Comparison of ENCODE assay signal across 11 cellular contexts in the genomic region with DNA sequence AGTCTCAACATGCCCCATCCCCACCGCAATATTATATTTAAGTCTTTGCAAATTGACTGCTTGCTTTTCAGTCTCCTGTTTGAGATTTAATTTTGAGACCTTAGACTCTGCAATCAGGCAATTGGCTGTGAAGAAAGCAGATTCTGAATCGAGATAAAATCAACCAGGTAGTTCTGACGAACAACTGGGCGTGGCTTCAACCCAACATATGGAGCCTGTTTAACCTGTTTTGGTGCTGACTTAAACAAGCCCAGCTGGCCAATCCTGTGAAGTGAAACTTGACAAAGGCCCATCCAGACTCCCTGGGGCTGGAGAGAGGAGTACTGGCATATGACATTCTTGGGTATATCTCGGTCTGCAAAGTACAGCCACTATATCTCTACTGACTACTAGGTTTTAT. TPM values are rescaled to one million over a fixed set of nuclear protein-coding genes. Genes with fewer than 3 reads are reported as not detected.
DNase-seq lines count a peak whose midpoint lies in the region; ATAC-seq, FAIRE-seq and TF ChIP-seq lines count a peak whose summit lies in the region.
"Had no signal": no experiment of that assay in that cellular context is flagged by ENCODE, and none has a peak within 500 bp of the region (broad histone marks: within the 10 kb centered on the region; RNA-seq: fewer than 3 reads in every experiment).

No MANE protein-coding gene starts in this region.

- no peaks in the 10 kb centered on the region for H4K20me1 ChIP-seq in PC-9 (ENCODE audit: insufficient read depth)

- TF ChIP-seq RAD21 in Ishikawa (IDR thresholded peaks at IDR 0.05; ENCODE audit: low read depth): no peak

- no peak for FAIRE-seq in GM12892 (lab: Jason Lieb, UNC)
- FAIRE-seq: HTR-8/SVneo had no signal

- CTCF ChIA-PET in PC-9 (lab: Charles Lee): interaction anchor here (0.9 to 1.8 kb wide), 4 partner anchors 9 to 212 kb away, joined by 3 to 7 read pairs (median 5); no protein-coding TSS in a partner anchor

- H3K9me3 ChIP-seq in PC-9 (ENCODE audit: insufficient read depth, low read depth): peaks cover 14% of the 10 kb centered on the region
- H3K9me3 ChIP-seq in thyroid gland: no peaks in the 10 kb centered on the region

- TF ChIP-seq POLR2A in thyroid gland (IDR thresholded peaks at IDR 0.05): peak in 1 of 2 donors; percentile 19
- no peak for TF ChIP-seq POLR2A in GM12892 (IDR thresholded peaks at IDR 0.05; ENCODE audit: low read depth, low read length)

- H3K4me1 ChIP-seq in PC-9 (replicated peaks; ENCODE audit: insufficient read depth) (peaks cover 38% of the 10 kb centered on the region), thyroid gland (peaks cover 12 to 36% of the 10 kb centered on the region in 2 donors)

- no peaks in the 10 kb centered on the region for H3K9me2 ChIP-seq in PC-9 (ENCODE audit: insufficient read depth)

- H3K4me3 ChIP-seq in PC-9 (peak overlapping the region; percentile 18; the same call in 1 of the 2 replicates), thyroid gland (replicated peaks in 1 of 3) (no peak overlapping the region)

- H3K27ac ChIP-seq in PC-9: peak overlapping the region; percentile 65
- H3K27ac ChIP-seq in thyroid gland: peak overlapping the region; percentile 43 to 68 (median 58)

- DNase-seq in PC-9 (peak; percentile 95 to 100), iPS-NIHi11 (ENCODE audit: low spot score) (peak; percentile 77), thyroid gland (peak; percentile 71 to 74), activated gamma-delta T cell (lab: John Stamatoyannopoulos, UW) (no peak), GM12892 (ENCODE audit: insufficient read length) (no peak)
- DNase-seq: effector memory CD8-positive, alpha-beta T cell; GF-D8 had no signal

- peak overlapping the region; percentile 70 for H3K4me2 ChIP-seq in PC-9

- no TSS peak for BruUV-seq in PC-9 (replicated peaks; lab: Mats Ljungman, UMichigan)

- POLR2A ChIA-PET in PC-9 (lab: Charles Lee; ENCODE audit: unreplicated experiment): no interaction called here

- ATAC-seq in GM18909 (IDR thresholded peaks at IDR 0.05; ENCODE audit: poor library complexity, unreplicated experiment): no peak
- no peak for ATAC-seq in GM21576 (IDR thresholded peaks at IDR 0.05; ENCODE audit: unreplicated experiment)
- ATAC-seq: effector memory CD8-positive, alpha-beta T cell had no signal

- H3K27me3 ChIP-seq in PC-9 (ENCODE audit: insufficient read depth, low read depth) (no peaks in the 10 kb centered on the region), thyroid gland (no peaks in the 10 kb centered on the region)

- TF ChIP-seq CTCF in PC-9 (conservative IDR thresholded peaks at IDR 0.05) (no peak), thyroid gland (IDR thresholded peaks at IDR 0.05) (no peak)

- 34 to 43% methylated on average over 5 of the region's 5 CpGs for WGBS in thyroid gland, 2 donors

- peaks cover 20% of the 10 kb centered on the region for H3F3A ChIP-seq in PC-9 (ENCODE audit: insufficient read depth, low read depth)

- H3K36me3 ChIP-seq in PC-9 (ENCODE audit: low read depth) (no peaks in the 10 kb centered on the region), thyroid gland (no peaks in the 10 kb centered on the region)

- intact Hi-C loops in PC-9 (cut with micrococcal nuclease; ENCODE audit: unreplicated experiment): loop anchor here (1.0 kb wide), 5 partner anchors 16 to 174 kb away; no protein-coding TSS in a partner anchor
- intact Hi-C loops in thyroid gland (cut with DNase I): no loop called here

- H3K79me2 ChIP-seq in PC-9 (ENCODE audit: low read depth): no peaks in the 10 kb centered on the region

- TF ChIP-seq EP300 in Ishikawa (IDR thresholded peaks at IDR 0.05; ENCODE audit: borderline replicate concordance): peak; percentile 79; the same call in 1 of the 2 replicates

- 0 out of 2 replicates have a peak overlapping the region, but pooled peaks have one; percentile 18 for H2AFZ ChIP-seq in PC-9

TF ChIP-seq in Ishikawa, 13 proteins besides CTCF, POLR2A, EP300 and RAD21:
- TF ChIP-seq TEAD4 (IDR thresholded peaks at IDR 0.05) (peak; percentile 53), YY1 (IDR thresholded peaks at IDR 0.05; ENCODE audit: low read depth) (peak; percentile 72; the same call in 1 of the 2 replicates), TCF12 (IDR thresholded peaks at IDR 0.05; ENCODE audit: low read depth) (peak; percentile 82), FOXM1 (IDR thresholded peaks at IDR 0.05; ENCODE audit: borderline replicate concordance, low read depth) (peak; percentile 79; the same call in 1 of the 2 replicates), NFIC (IDR thresholded peaks at IDR 0.05) (peak; percentile 67), CREB1 (IDR thresholded peaks at IDR 0.05; ENCODE audit: low read depth) (0 out of 2 replicates have a peak, but pooled peaks have one; percentile 50), ZBTB7A (IDR thresholded peaks at IDR 0.05; ENCODE audit: low read depth) (no peak), CEBPB (IDR thresholded peaks at IDR 0.05) (no peak), TAF1 (IDR thresholded peaks at IDR 0.05; ENCODE audit: low read depth) (no peak)
- TF ChIP-seq, protein P1, sequence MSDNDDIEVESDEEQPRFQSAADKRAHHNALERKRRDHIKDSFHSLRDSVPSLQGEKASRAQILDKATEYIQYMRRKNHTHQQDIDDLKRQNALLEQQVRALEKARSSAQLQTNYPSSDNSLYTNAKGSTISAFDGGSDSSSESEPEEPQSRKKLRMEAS (IDR thresholded peaks at IDR 0.05): peak; percentile 70
- TF ChIP-seq, protein P2, sequence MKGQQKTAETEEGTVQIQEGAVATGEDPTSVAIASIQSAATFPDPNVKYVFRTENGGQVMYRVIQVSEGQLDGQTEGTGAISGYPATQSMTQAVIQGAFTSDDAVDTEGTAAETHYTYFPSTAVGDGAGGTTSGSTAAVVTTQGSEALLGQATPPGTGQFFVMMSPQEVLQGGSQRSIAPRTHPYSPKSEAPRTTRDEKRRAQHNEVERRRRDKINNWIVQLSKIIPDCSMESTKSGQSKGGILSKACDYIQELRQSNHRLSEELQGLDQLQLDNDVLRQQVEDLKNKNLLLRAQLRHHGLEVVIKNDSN (IDR thresholded peaks at IDR 0.05): no peak

RNA-seq across cellular contexts. Expression of a gene that starts 9.8 kb away (rescaled TPM):
- total RNA-seq in PC-9 (2021) (54.7 and 66.3 TPM in 2 replicates), thyroid gland (10 to 100 TPM; 37.6 to 59.5 (median 44.6) TPM)
- polyA plus RNA-seq in GM12892 (2012; ENCODE audit: missing spikeins): 11.6 TPM

RNA-seq across cellular contexts. Expression of a gene that starts 53.4 kb away (rescaled TPM):
- total RNA-seq in PC-9 (2021) (not detected in 2 replicates), thyroid gland (not detected)
- polyA plus RNA-seq in GM12892 (2012; ENCODE audit: missing spikeins): not detected

RNA-seq across cellular contexts. Expression of a gene that starts 59.7 kb away (rescaled TPM):
- total RNA-seq in PC-9 (2021) (74.6 and 84.5 TPM in 2 replicates), thyroid gland (100 to 1,000 TPM in 1 of 4 donors, 10 to 100 TPM in 3; 43.9 to 103 (median 78.4) TPM)
- 3.9 TPM for polyA plus RNA-seq in GM12892 (2012; ENCODE audit: missing spikeins)

Comparison
In these comparisons a context has a peak if more than half of its experiments do, and no peak if none do; other contexts are left out.
1. DNase-seq: peak in PC-9 (2 of 2), iPS-NIHi11 (single experiment) and thyroid gland (2 of 2); none in activated gamma-delta T cell (single experiment) and GM12892 (single experiment).